ENCODE assay signal across 8 cellular contexts in genomic region chr6:167825059-167825758, GRCh38. TPM values are rescaled to one million over a fixed set of nuclear protein-coding genes. Genes with fewer than 3 reads are reported as not detected.
A peak's percentile ranks its signal among the peaks of the same experiment; 100 is the strongest.
DNase-seq lines count a peak whose midpoint lies in the region; ATAC-seq and TF ChIP-seq lines count a peak whose summit lies in the region.

No MANE protein-coding gene starts in this region.

- intact Hi-C loops in heart right ventricle (cut with DNase I) (loop anchor here in 2 of 10 donors (5.0 to 10.0 kb wide), 2 partner anchors 143 to 340 kb away; no protein-coding TSS in a partner anchor), Right ventricle myocardium inferior (cut with DNase I) (no loop called here), body of pancreas (cut with DNase I) (no loop called here)

- H3K36me3 ChIP-seq in heart right ventricle (no peaks in the 10 kb centered on the region), body of pancreas (replicated peaks in 1 of 2; ENCODE audit: insufficient read depth in 1 of 2, low read depth in 2 of 2) (no peaks in the 10 kb centered on the region), mesendoderm (ENCODE audit: control insufficient read depth, insufficient read depth, low read length) (peaks cover 3% of the 10 kb centered on the region), urinary bladder (ENCODE audit: insufficient read depth) (no peaks in the 10 kb centered on the region)

- WGBS in heart right ventricle, 2 donors: 25 to 30% methylated on average over 29 of the region's 29 CpGs
- WGBS in body of pancreas, 2 donors: 10 to 14% methylated on average over 29 of the region's 29 CpGs
- no CpG with 5 or more reads among the region's 29 CpGs for WGBS in mesendoderm (ENCODE audit: extremely low coverage, insufficient coverage, low lambda C conversion rate)
- WGBS in urinary bladder: 10% methylated on average over 29 of the region's 29 CpGs

- TF ChIP-seq CTCF in heart right ventricle (IDR thresholded peaks at IDR 0.05): no peak
- TF ChIP-seq CTCF in body of pancreas (IDR thresholded peaks at IDR 0.05): no peak

- ATAC-seq in heart right ventricle (no peak), Right ventricle myocardium inferior (no peak), body of pancreas (no peak), GM19397 (IDR thresholded peaks at IDR 0.05; ENCODE audit: unreplicated experiment) (no peak)

- H2AK5ac ChIP-seq in mesendoderm (ENCODE audit: low read length): no peak overlapping the region

- H3K9me3 ChIP-seq in heart right ventricle (no peaks in the 10 kb centered on the region), body of pancreas (no peaks in the 10 kb centered on the region)

- H3K79me2 ChIP-seq in mesendoderm (ENCODE audit: control insufficient read depth, insufficient read depth, low read length): peaks cover 17% of the 10 kb centered on the region

- peak overlapping the region; percentile 67 for H2BK5ac ChIP-seq in mesendoderm (ENCODE audit: low read length)

- peak overlapping the region; percentile 93 for H3K9ac ChIP-seq in mesendoderm (ENCODE audit: low read length)

- H3K4ac ChIP-seq in mesendoderm (ENCODE audit: low read depth, low read length): peak overlapping the region; percentile 45

- no peak overlapping the region for H2BK15ac ChIP-seq in mesendoderm (replicated peaks; ENCODE audit: low read depth)

- peak overlapping the region; percentile 7 for H3K23ac ChIP-seq in mesendoderm (ENCODE audit: low read length)

- no peak overlapping the region for H4K8ac ChIP-seq in mesendoderm (ENCODE audit: low read depth, low read length)

- H3K4me2 ChIP-seq in mesendoderm (ENCODE audit: low read length): peak overlapping the region; percentile 80

- H3K56ac ChIP-seq in mesendoderm (ENCODE audit: low read length): peak overlapping the region; percentile 97

- H3K4me3 ChIP-seq in heart right ventricle: peak overlapping the region in 9 of 10 donors; percentile 68 to 93 (median 78)
- H3K4me3 ChIP-seq in body of pancreas: peak overlapping the region in 1 of 2 donors; percentile 73
- peak overlapping the region; percentile 50 for H3K4me3 ChIP-seq in mesendoderm (ENCODE audit: low read length)
- peak overlapping the region; percentile 100 for H3K4me3 ChIP-seq in urinary bladder (ENCODE audit: low read depth, low read length)

- DNase-seq in heart right ventricle (no peak), Right ventricle myocardium inferior (ENCODE audit: missing footprints) (no peak), body of pancreas (no peak), mesendoderm (no peak), GOT3 (lab: John Stamatoyannopoulos, UW) (no peak), LoVo (ENCODE audit: low spot score) (no peak)

- no peak overlapping the region for H2BK120ac ChIP-seq in mesendoderm (ENCODE audit: low read depth, low read length)

- H3K18ac ChIP-seq in mesendoderm (ENCODE audit: low read length): peak overlapping the region; percentile 9

- H3K27ac ChIP-seq in heart right ventricle: peak overlapping the region in 4 of 10 donors; percentile 14 to 57 (median 32)
- peak overlapping the region; percentile 81 to 89 (median 84) for H3K27ac ChIP-seq in body of pancreas
- H3K27ac ChIP-seq in mesendoderm (ENCODE audit: low read depth, low read length): no peak overlapping the region
- no peak overlapping the region for H3K27ac ChIP-seq in urinary bladder (ENCODE audit: low read depth)

- peaks cover 0 to 43% (median 0%) of the 10 kb centered on the region in 7 donors for H3K27me3 ChIP-seq in heart right ventricle
- no peaks in the 10 kb centered on the region for H3K27me3 ChIP-seq in body of pancreas
- no peaks in the 10 kb centered on the region for H3K27me3 ChIP-seq in mesendoderm (ENCODE audit: insufficient read depth, low read length, poor library complexity)

- H3K4me1 ChIP-seq in heart right ventricle: peaks cover 4 to 39% (median 32%) of the 10 kb centered on the region in 9 donors
- H3K4me1 ChIP-seq in body of pancreas: peaks cover 28% of the 10 kb centered on the region
- H3K4me1 ChIP-seq in mesendoderm (ENCODE audit: control insufficient read depth, low read depth, low read length): no peaks in the 10 kb centered on the region
- no peaks in the 10 kb centered on the region for H3K4me1 ChIP-seq in urinary bladder (ENCODE audit: insufficient read depth)

- no peak for TF ChIP-seq POLR2A in body of pancreas (IDR thresholded peaks at IDR 0.05)

- peaks cover 2% of the 10 kb centered on the region for H3K79me1 ChIP-seq in mesendoderm (ENCODE audit: low read length)

- H4K5ac ChIP-seq in mesendoderm (ENCODE audit: low read length): peak overlapping the region; percentile 81

RNA-seq across cellular contexts. Expression of gene AFDN, which starts 1.5 kb away (rescaled TPM):
- total RNA-seq in heart right ventricle: 10 to 100 TPM; 50.5 to 79.9 (median 59.0) TPM
- 10 to 100 TPM; 17.4 to 57.9 TPM for polyA plus RNA-seq in heart right ventricle
- total RNA-seq in Right ventricle myocardium inferior: 58.5 TPM
- 100 to 1,000 TPM; 160 to 195 TPM for total RNA-seq in body of pancreas
- 115 TPM for polyA plus RNA-seq in mesendoderm (2013, experiment 1 of 2)
- polyA plus RNA-seq in mesendoderm (2013, experiment 2 of 2): 113 TPM
- total RNA-seq in urinary bladder: 177 TPM
- 29.6 TPM for polyA plus RNA-seq in urinary bladder

Comparison
In these comparisons a context has a peak if more than half of its experiments do, and no peak if none do; other contexts are left out.
1. H3K27ac ChIP-seq: peak in body of pancreas (4 of 4); none in mesendoderm (single experiment) and urinary bladder (single experiment).